In the genomic region with DNA sequence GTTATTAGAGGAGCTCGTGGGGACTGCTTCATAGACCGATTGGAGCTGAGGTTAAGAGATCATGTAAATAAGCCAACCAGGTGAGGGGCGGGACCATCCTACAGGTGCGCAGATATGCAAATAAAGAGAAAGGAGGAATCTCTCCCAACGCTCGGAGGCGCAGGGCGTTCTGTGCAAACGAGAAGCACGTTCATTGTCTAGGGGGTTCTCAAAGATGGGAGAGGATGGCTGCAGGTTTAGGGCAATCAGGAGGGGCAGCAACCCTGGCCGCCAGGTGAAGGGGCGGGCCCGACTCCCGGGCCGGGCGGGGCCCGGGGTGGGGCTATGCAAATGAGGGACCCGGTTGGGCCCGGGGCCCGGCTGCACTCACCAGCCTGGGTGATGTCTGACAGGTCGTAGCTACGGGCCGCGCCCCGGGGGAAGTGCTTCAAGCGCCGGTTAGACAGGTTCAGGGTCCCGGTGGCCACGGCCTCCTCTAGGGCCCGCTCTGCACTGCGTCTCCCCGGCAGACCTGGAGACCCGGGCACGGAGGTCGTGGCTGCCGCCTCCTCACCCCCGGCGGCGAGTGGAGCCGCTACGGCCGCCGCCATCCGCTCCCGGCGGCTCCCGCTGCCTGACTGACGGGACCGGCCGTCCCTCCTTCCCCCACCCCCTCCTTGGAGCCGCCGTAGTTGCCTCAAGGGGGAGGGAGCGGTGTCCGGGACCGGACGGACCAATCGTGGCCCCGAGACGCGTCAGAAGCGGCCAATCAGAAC, we compare ENCODE assay signal across 8 cellular contexts. TPM values are rescaled to one million over a fixed set of nuclear protein-coding genes. Genes with fewer than 3 reads are reported as not detected.
A peak's percentile ranks its signal among the peaks of the same experiment; 100 is the strongest.
DNase-seq lines count a peak whose midpoint lies in the region; ATAC-seq and TF ChIP-seq lines count a peak whose summit lies in the region.

A gene with protein sequence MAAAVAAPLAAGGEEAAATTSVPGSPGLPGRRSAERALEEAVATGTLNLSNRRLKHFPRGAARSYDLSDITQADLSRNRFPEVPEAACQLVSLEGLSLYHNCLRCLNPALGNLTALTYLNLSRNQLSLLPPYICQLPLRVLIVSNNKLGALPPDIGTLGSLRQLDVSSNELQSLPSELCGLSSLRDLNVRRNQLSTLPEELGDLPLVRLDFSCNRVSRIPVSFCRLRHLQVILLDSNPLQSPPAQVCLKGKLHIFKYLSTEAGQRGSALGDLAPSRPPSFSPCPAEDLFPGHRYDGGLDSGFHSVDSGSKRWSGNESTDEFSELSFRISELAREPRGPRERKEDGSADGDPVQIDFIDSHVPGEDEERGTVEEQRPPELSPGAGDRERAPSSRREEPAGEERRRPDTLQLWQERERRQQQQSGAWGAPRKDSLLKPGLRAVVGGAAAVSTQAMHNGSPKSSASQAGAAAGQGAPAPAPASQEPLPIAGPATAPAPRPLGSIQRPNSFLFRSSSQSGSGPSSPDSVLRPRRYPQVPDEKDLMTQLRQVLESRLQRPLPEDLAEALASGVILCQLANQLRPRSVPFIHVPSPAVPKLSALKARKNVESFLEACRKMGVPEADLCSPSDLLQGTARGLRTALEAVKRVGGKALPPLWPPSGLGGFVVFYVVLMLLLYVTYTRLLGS (minus strand): TSS at position 619 of the 755 bp plus-strand sequence. CDS start 29 bp downstream, at position 590.

- CTCF ChIA-PET in activated CD8-positive, alpha-beta memory T cell treated with anti-CD3 and anti-CD28 coated beads, Interleukin-2, amount 10 ng/mL, durations not matched to agents 7 days and 5 days (lab: Charles Lee), result interaction anchor here (0.7 to 11.9 kb wide), 26 partner anchors 9 to 267 kb away, joined by 3 to 154 read pairs (median 6); a partner anchor contains a TSS

- peaks cover 26% of the 10 kb centered on the region for H3K4me1 Mint-ChIP-seq in activated CD8-positive, alpha-beta memory T cell treated with anti-CD3 and anti-CD28 coated beads, Interleukin-2, amount 10 ng/mL, durations not matched to agents 7 days and 5 days
- H3K4me1 Mint-ChIP-seq in type B pancreatic cell (ENCODE audit: unreplicated experiment), result peaks cover 30% of the 10 kb centered on the region

- H3K36me3 Mint-ChIP-seq in activated CD8-positive, alpha-beta memory T cell treated with anti-CD3 and anti-CD28 coated beads, Interleukin-2, amount 10 ng/mL, durations not matched to agents 7 days and 5 days, result peaks cover 3% of the 10 kb centered on the region
- no peaks in the 10 kb centered on the region for H3K36me3 Mint-ChIP-seq in type B pancreatic cell

- ATAC-seq in GM18499 (IDR thresholded peaks at IDR 0.05; ENCODE audit: insufficient read depth, unreplicated experiment) (peak; percentile 15), HG02610 (IDR thresholded peaks at IDR 0.05; ENCODE audit: unreplicated experiment) (peak; percentile 18)
- ATAC-seq in activated CD8-positive, alpha-beta memory T cell treated with anti-CD3 and anti-CD28 coated beads, Interleukin-2, amount 10 ng/mL, durations not matched to agents 7 days and 5 days, result peak; percentile 35

- H3K27ac Mint-ChIP-seq in activated CD8-positive, alpha-beta memory T cell treated with anti-CD3 and anti-CD28 coated beads, Interleukin-2, amount 10 ng/mL, durations not matched to agents 7 days and 5 days, result peak within 1 kb of the TSS; percentile 97
- peak within 1 kb of the TSS; percentile 99 for H3K27ac Mint-ChIP-seq in type B pancreatic cell

- peak within 1 kb of the TSS; percentile 98 for H3K4me3 Mint-ChIP-seq in activated CD8-positive, alpha-beta memory T cell treated with anti-CD3 and anti-CD28 coated beads, Interleukin-2, amount 10 ng/mL, durations not matched to agents 7 days and 5 days
- H3K4me3 Mint-ChIP-seq in type B pancreatic cell, result peak within 1 kb of the TSS; percentile 97

- DNase-seq in NCI-H2171 treated with DMSO at 0.1 percent for 48 hours (lab: John Stamatoyannopoulos, UW) (peak; percentile 58), epidermal melanocyte (ENCODE audit: insufficient read length, low spot score) (peak; percentile 97), myocyte (ENCODE audit: low read depth) (no peak), type B pancreatic cell (ENCODE audit: extremely low spot score, unreplicated experiment) (no peak), HPDE6-E6E7 (ENCODE audit: extremely low spot score) (no peak)
- peak; percentile 75 for DNase-seq in activated CD8-positive, alpha-beta memory T cell treated with anti-CD3 and anti-CD28 coated beads, Interleukin-2, amount 10 ng/mL, durations not matched to agents 7 days and 5 days

- H3K9me3 Mint-ChIP-seq in activated CD8-positive, alpha-beta memory T cell treated with anti-CD3 and anti-CD28 coated beads, Interleukin-2, amount 10 ng/mL, durations not matched to agents 7 days and 5 days (ENCODE audit: low read depth), result no peaks in the 10 kb centered on the region
- H3K9me3 Mint-ChIP-seq in type B pancreatic cell, result no peaks in the 10 kb centered on the region

- H3K27me3 Mint-ChIP-seq in activated CD8-positive, alpha-beta memory T cell treated with anti-CD3 and anti-CD28 coated beads, Interleukin-2, amount 10 ng/mL, durations not matched to agents 7 days and 5 days, result peaks cover 7% of the 10 kb centered on the region
- H3K27me3 Mint-ChIP-seq in type B pancreatic cell, result peaks cover 8% of the 10 kb centered on the region

- TF ChIP-seq CTCF in type B pancreatic cell (conservative IDR thresholded peaks at IDR 0.05), result no peak

RNA-seq across cellular contexts. Expression of the gene that starts here (rescaled TPM):
- 100 to 1,000 TPM; 155 to 178 TPM for total RNA-seq in activated CD8-positive, alpha-beta memory T cell treated with anti-CD3 and anti-CD28 coated beads, Interleukin-2, amount 10 ng/mL, durations not matched to agents 7 days and 5 days
- 63.1 and 99.7 TPM in 2 replicates for total RNA-seq in myocyte
- 35.9 TPM for polyA plus RNA-seq in myocyte (2012)
- total RNA-seq in type B pancreatic cell (ENCODE audit: low replicate concordance), result 64.5 and 66.7 TPM in 2 replicates

Comparison
In these comparisons a context has a peak if more than half of its experiments do, and no peak if none do; other contexts are left out.
1. DNase-seq: peak in NCI-H2171 treated with DMSO at 0.1 percent for 48 hours (single experiment), activated CD8-positive, alpha-beta memory T cell treated with anti-CD3 and anti-CD28 coated beads, Interleukin-2, amount 10 ng/mL, durations not matched to agents 7 days and 5 days (single experiment) and epidermal melanocyte (single experiment); none in myocyte (single experiment), type B pancreatic cell (single experiment) and HPDE6-E6E7 (single experiment).
2. Peak in every context shown above with its lines, with median percentiles within 50 percentile points of each other: ATAC-seq.